8 cellular contexts compared by ENCODE assay signal in the genomic region with DNA sequence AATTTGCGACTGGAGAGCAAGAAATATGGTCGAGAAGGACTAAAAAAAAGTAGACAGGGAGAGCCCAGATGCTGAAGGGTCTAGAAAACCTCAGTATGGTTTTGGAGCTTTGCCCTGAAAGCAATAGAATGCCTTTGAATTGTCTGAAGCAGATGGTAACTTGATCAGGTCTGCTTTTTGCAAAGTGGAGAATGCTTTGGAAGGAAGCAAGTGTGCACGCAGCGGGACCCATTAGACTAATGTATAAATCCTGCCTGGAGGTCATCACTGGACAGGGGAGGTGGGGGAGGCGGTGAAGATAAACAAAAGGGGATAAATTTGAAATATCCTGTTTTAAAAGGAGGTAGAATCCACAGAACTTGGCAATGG. TPM values are rescaled to one million over a fixed set of nuclear protein-coding genes. Genes with fewer than 3 reads are reported as not detected.
A peak's percentile ranks its signal among the peaks of the same experiment; 100 is the strongest.
DNase-seq lines count a peak whose midpoint lies in the region; ATAC-seq and TF ChIP-seq lines count a peak whose summit lies in the region.

No MANE protein-coding gene starts in this region.

- no peaks in the 10 kb centered on the region for H3K9me3 Mint-ChIP-seq in HFFc6

- ATAC-seq in HG03460 (IDR thresholded peaks at IDR 0.05; ENCODE audit: unreplicated experiment), result no peak
- no peak for ATAC-seq in HG02610 (IDR thresholded peaks at IDR 0.05; ENCODE audit: unreplicated experiment)
- ATAC-seq in GM19455 (IDR thresholded peaks at IDR 0.05; ENCODE audit: unreplicated experiment), result no peak

- H3K27me3 ChIP-seq in right atrium auricular region (no peaks in the 10 kb centered on the region), smooth muscle cell (ENCODE audit: low read depth) (no peaks in the 10 kb centered on the region)

- TF ChIP-seq CTCF in AG10803 (conservative IDR thresholded peaks at IDR 0.05; ENCODE audit: low read length) (no peak), HFFc6 (IDR thresholded peaks at IDR 0.05) (no peak), WI38 (IDR thresholded peaks at IDR 0.05; ENCODE audit: low read depth, low read length) (no peak), right atrium auricular region (IDR thresholded peaks at IDR 0.05) (no peak), smooth muscle cell (IDR thresholded peaks at IDR 0.05; ENCODE audit: borderline replicate concordance, insufficient read depth, poor library complexity, severe bottlenecking) (no peak)

- H3K4me1 ChIP-seq in right atrium auricular region (peaks cover 0 to 15% of the 10 kb centered on the region in 2 donors), smooth muscle cell (ENCODE audit: low read depth) (peaks cover 6% of the 10 kb centered on the region)

- peak overlapping the region; percentile 87 for H2AFZ ChIP-seq in smooth muscle cell (ENCODE audit: low read depth)

- peaks cover 8% of the 10 kb centered on the region for H4K20me1 ChIP-seq in smooth muscle cell (ENCODE audit: low read depth)

- no peaks in the 10 kb centered on the region for H3F3A ChIP-seq in smooth muscle cell (ENCODE audit: low read depth)

- peaks cover 28% of the 10 kb centered on the region for H3K4me1 Mint-ChIP-seq in HFFc6 (ENCODE audit: low read depth)

- H3K4me3 Mint-ChIP-seq in HFFc6, result peak overlapping the region; percentile 97

- peak overlapping the region; percentile 73 for H3K9ac ChIP-seq in smooth muscle cell (ENCODE audit: low read depth)

- H3K36me3 ChIP-seq in right atrium auricular region, result peaks cover 9% of the 10 kb centered on the region
- H3K36me3 ChIP-seq in smooth muscle cell (ENCODE audit: low read depth), result no peaks in the 10 kb centered on the region

- peak overlapping the region; percentile 66 to 85 for H3K27ac ChIP-seq in right atrium auricular region
- H3K27ac ChIP-seq in smooth muscle cell (ENCODE audit: low read depth), result peak overlapping the region; percentile 48

- peak; percentile 77 for DNase-seq in AG10803 (ENCODE audit: low read depth)
- DNase-seq in HFFc6, result peak; percentile 38
- DNase-seq in right atrium auricular region (ENCODE audit: low spot score), result no peak
- no peak for DNase-seq in smooth muscle cell (lab: John Stamatoyannopoulos, UW; ENCODE audit: unreplicated experiment)

- peak overlapping the region; percentile 85 for H3K27ac Mint-ChIP-seq in HFFc6

- no peaks in the 10 kb centered on the region for H3K27me3 Mint-ChIP-seq in HFFc6 (ENCODE audit: insufficient read depth)

- H3K4me3 ChIP-seq in AG10803 (ENCODE audit: low read length) (peak overlapping the region; percentile 77), WI38 (ENCODE audit: low read depth, low read length) (peak overlapping the region; percentile 62), right atrium auricular region (peak overlapping the region; percentile 39 to 81), smooth muscle cell (peak overlapping the region; percentile 88)

- 38% methylated on average over 5 of the region's 5 CpGs for WGBS in smooth muscle cell (ENCODE audit: low lambda C conversion rate)

- H3K36me3 Mint-ChIP-seq in HFFc6 (ENCODE audit: low read depth), result peaks cover 8% of the 10 kb centered on the region; the same call in 1 of the 2 replicates

- H3K79me2 ChIP-seq in smooth muscle cell (ENCODE audit: low read depth), result peaks cover 27% of the 10 kb centered on the region

- H3K4me2 ChIP-seq in smooth muscle cell, result peak overlapping the region; percentile 89

- no peaks in the 10 kb centered on the region for H3K9me3 ChIP-seq in right atrium auricular region
- no peaks in the 10 kb centered on the region for H3K9me3 ChIP-seq in smooth muscle cell (replicated peaks; ENCODE audit: low read depth)

RNA-seq across cellular contexts. Expression of a gene that starts 0.8 kb away (rescaled TPM):
- 10 to 100 TPM in 4 of 6 experiments, 1 to 10 TPM in 2; 9.9 to 13.4 (median 11.3) TPM for total RNA-seq in HFFc6 (2021; fragmentation: NEBNext Ultra II Directional; extraction: Animal tissue kit (Norgen Biotek cat#: 25700))
- 10 to 100 TPM; 11.2 to 18.1 TPM for total RNA-seq in right atrium auricular region
- total RNA-seq in smooth muscle cell, result 17.3 and 18.6 TPM in 2 replicates
- 11.2 and 15.6 TPM in 2 replicates for polyA plus RNA-seq in smooth muscle cell

RNA-seq across cellular contexts. Expression of a gene that starts 13.5 kb away (rescaled TPM):
- 10 to 100 TPM; 10.0 to 13.5 (median 10.8) TPM for total RNA-seq in HFFc6 (2021; fragmentation: NEBNext Ultra II Directional; extraction: Animal tissue kit (Norgen Biotek cat#: 25700))
- total RNA-seq in right atrium auricular region, result 10 to 100 TPM; 10.0 to 14.2 TPM
- 4.8 and 10.6 TPM in 2 replicates for total RNA-seq in smooth muscle cell
- polyA plus RNA-seq in smooth muscle cell, result 7.2 and 9.2 TPM in 2 replicates

RNA-seq across cellular contexts. Expression of a gene that starts 19.0 kb away (rescaled TPM):
- 10 to 100 TPM; 40.5 to 52.5 (median 49.1) TPM for total RNA-seq in HFFc6 (2021; fragmentation: NEBNext Ultra II Directional; extraction: Animal tissue kit (Norgen Biotek cat#: 25700))
- total RNA-seq in right atrium auricular region (10 to 100 TPM; 15.8 to 18.6 TPM), smooth muscle cell (26.2 and 40.5 TPM in 2 replicates)
- polyA plus RNA-seq in smooth muscle cell, result 68.1 and 73.7 TPM in 2 replicates

RNA-seq across cellular contexts. Expression of a gene that starts 28.2 kb away (rescaled TPM):
- under 1 TPM; 0.05 to 0.50 (median 0.18) TPM for total RNA-seq in HFFc6 (2021; fragmentation: NEBNext Ultra II Directional; extraction: Animal tissue kit (Norgen Biotek cat#: 25700))
- total RNA-seq in right atrium auricular region, result 1 to 10 TPM; 1.4 to 1.8 TPM
- total RNA-seq in smooth muscle cell, result 0.76 and 0.85 TPM in 2 replicates
- polyA plus RNA-seq in smooth muscle cell, result 2.0 and 2.1 TPM in 2 replicates

RNA-seq across cellular contexts. Expression of a gene that starts 35.9 kb away (rescaled TPM):
- 10 to 100 TPM; 31.1 to 45.6 (median 41.9) TPM for total RNA-seq in HFFc6 (2021; fragmentation: NEBNext Ultra II Directional; extraction: Animal tissue kit (Norgen Biotek cat#: 25700))
- 10 to 100 TPM in 1 of 2 donors, 1 to 10 TPM in 1; 4.9 to 13.3 TPM for total RNA-seq in right atrium auricular region
- 13.9 and 33.7 TPM in 2 replicates for total RNA-seq in smooth muscle cell
- polyA plus RNA-seq in smooth muscle cell, result 39.9 and 43.4 TPM in 2 replicates

Comparison
In these comparisons a context has a peak if more than half of its experiments do, and no peak if none do; other contexts are left out.
1. DNase-seq: peak in AG10803 (single experiment) and HFFc6 (single experiment); none in right atrium auricular region (single experiment) and smooth muscle cell (single experiment).
2. Peak in every context shown above with its lines, with median percentiles within 50 percentile points of each other: H3K4me3 ChIP-seq.